ENCODE assay signal across 13 cellular contexts in the genomic region with DNA sequence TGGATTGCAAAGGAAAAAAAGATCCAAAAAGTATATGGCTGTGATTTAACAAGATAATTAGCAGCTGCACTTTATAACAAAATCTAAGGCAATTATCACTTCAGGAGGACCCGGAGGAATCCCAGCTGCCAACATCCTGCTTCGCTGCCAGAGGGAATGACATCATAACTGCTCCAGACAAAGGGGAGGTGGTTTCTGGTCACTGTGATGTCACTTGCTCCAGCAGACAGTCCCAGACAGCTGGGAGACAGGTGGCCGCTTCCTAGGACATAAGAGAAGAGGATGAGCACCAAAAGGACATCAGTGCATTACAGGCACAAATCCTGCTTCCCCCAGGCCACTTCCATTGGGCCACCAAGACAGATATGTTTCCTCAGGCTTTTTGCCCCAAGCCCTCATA.
A peak's percentile ranks its signal among the peaks of the same experiment; 100 is the strongest.
DNase-seq lines count a peak whose midpoint lies in the region; ATAC-seq and TF ChIP-seq lines count a peak whose summit lies in the region.
"Had no signal": no experiment of that assay in that cellular context is flagged by ENCODE, and none has a peak within 500 bp of the region (broad histone marks: within the 10 kb centered on the region; RNA-seq: fewer than 3 reads in every experiment).

No MANE protein-coding gene starts in this region.

- BruUV-seq in A673 (replicated peaks; lab: Mats Ljungman, UMichigan) = no TSS peak

- POLR2A ChIA-PET in A673 (lab: Charles Lee; ENCODE audit: low non-redundant PET) = no interaction called here

- H3K36me3 Mint-ChIP-seq in HFFc6 (ENCODE audit: low read depth) = no peaks in the 10 kb centered on the region

- H3K4me3 Mint-ChIP-seq in HFFc6 = 0 out of 2 replicates have a peak overlapping the region, but pooled peaks have one; percentile 2
- H3K4me3 Mint-ChIP-seq: activated CD8-positive, alpha-beta T cell treated with anti-CD3 and anti-CD28 coated beads for 36 hours had no signal

- TF ChIP-seq CTCF in A673 (conservative IDR thresholded peaks at IDR 0.05; ENCODE audit: low read depth, low read length) (no peak), HFFc6 (IDR thresholded peaks at IDR 0.05) (no peak), heart left ventricle (IDR thresholded peaks at IDR 0.05) (no peak)

- H3K4me1 Mint-ChIP-seq in HFFc6 (ENCODE audit: low read depth) = peaks cover 34% of the 10 kb centered on the region

- intact Hi-C loops in A673 (cut with micrococcal nuclease; ENCODE audit: unreplicated experiment) = loop anchor here (5.0 kb wide), 2 partner anchors 285 to 445 kb away; no protein-coding TSS in a partner anchor
- intact Hi-C loops in heart left ventricle (cut with DNase I) = loop anchor here in 2 of 10 donors (10.0 kb wide), 3 partner anchors 72 to 748 kb away; no protein-coding TSS in a partner anchor

- TF ChIP-seq POLR2A in heart left ventricle (IDR thresholded peaks at IDR 0.05) = no peak

- no peaks in the 10 kb centered on the region for H3K9me3 Mint-ChIP-seq in HFFc6
- H3K9me3 Mint-ChIP-seq: activated CD8-positive, alpha-beta T cell treated with anti-CD3 and anti-CD28 coated beads for 36 hours had no signal

- no peaks in the 10 kb centered on the region; the same call in none of the 2 replicates for H3K27me3 Mint-ChIP-seq in HFFc6 (ENCODE audit: insufficient read depth)

- H3K4me3 ChIP-seq in A673 (ENCODE audit: low read depth, low read length, poor library complexity, severe bottlenecking) (no peak overlapping the region), SJCRH30 (no peak overlapping the region), heart left ventricle (no peak overlapping the region)
- H3K4me3 ChIP-seq: GM12878, upper lobe of right lung had no signal

- CTCF ChIA-PET in A673 (lab: Charles Lee) = no interaction called here

- H3K9me3 ChIP-seq in A673 (ENCODE audit: low read depth, low read length, poor library complexity, severe bottlenecking) (no peaks in the 10 kb centered on the region), SJCRH30 (replicated peaks) (no peaks in the 10 kb centered on the region), heart left ventricle (peaks cover 0 to 8% (median 0%) of the 10 kb centered on the region in 12 donors)
- H3K9me3 ChIP-seq: upper lobe of right lung had no signal

- no peaks in the 10 kb centered on the region for H3K36me3 ChIP-seq in A673 (ENCODE audit: insufficient read depth, low read length, poor library complexity, severe bottlenecking)
- H3K36me3 ChIP-seq in SJCRH30 = no peaks in the 10 kb centered on the region
- no peaks in the 10 kb centered on the region for H3K36me3 ChIP-seq in heart left ventricle
- H3K36me3 ChIP-seq: upper lobe of right lung had no signal

- H3K4me1 ChIP-seq in A673 (ENCODE audit: insufficient read depth, low read length, poor library complexity, severe bottlenecking) (peaks cover 27% of the 10 kb centered on the region), SJCRH30 (peaks cover 49% of the 10 kb centered on the region), heart left ventricle (peaks cover 0 to 24% (median 8%) of the 10 kb centered on the region in 12 donors)

- H3K27ac Mint-ChIP-seq in HFFc6 = peak overlapping the region; percentile 27; the same call in 1 of the 2 replicates
- H3K27ac Mint-ChIP-seq: activated CD8-positive, alpha-beta T cell treated with anti-CD3 and anti-CD28 coated beads for 36 hours had no signal

- ATAC-seq in heart left ventricle (peak; percentile 22 to 60 (median 43)), HG02763 (IDR thresholded peaks at IDR 0.05; ENCODE audit: unreplicated experiment) (no peak), HG03469 (IDR thresholded peaks at IDR 0.05; ENCODE audit: unreplicated experiment) (no peak)
- ATAC-seq: activated CD8-positive, alpha-beta T cell treated with anti-CD3 and anti-CD28 coated beads for 36 hours; GM12878 had no signal

- H3K27me3 ChIP-seq in A673 (replicated peaks; ENCODE audit: insufficient read depth, low read depth, low read length, poor library complexity) (no peaks in the 10 kb centered on the region), SJCRH30 (no peaks in the 10 kb centered on the region), heart left ventricle (peaks cover 0 to 38% (median 0%) of the 10 kb centered on the region in 9 donors)
- H3K27me3 ChIP-seq: upper lobe of right lung had no signal

- 45 to 52% (median 49%) methylated on average over 3 of the region's 3 CpGs for WGBS in heart left ventricle, 4 donors

- DNase-seq in A673 (ENCODE audit: low spot score) = peak; percentile 87
- DNase-seq in HFFc6 = peak; percentile 37
- DNase-seq in SJCRH30 = peak; percentile 88 to 90
- peak in 4 of 5 donors; percentile 44 to 69 (median 56) for DNase-seq in heart left ventricle
- no peak for DNase-seq in LoVo (ENCODE audit: low spot score)
- no peak for DNase-seq in SKM-1 (lab: John Stamatoyannopoulos, UW; ENCODE audit: unreplicated experiment)
- DNase-seq: activated CD8-positive, alpha-beta T cell treated with anti-CD3 and anti-CD28 coated beads for 36 hours; amniotic stem cell; SIG-M5; upper lobe of right lung had no signal

- no peak overlapping the region for H3K27ac ChIP-seq in A673 (ENCODE audit: low read depth, low read length, poor library complexity, severe bottlenecking)
- H3K27ac ChIP-seq in SJCRH30 = peak overlapping the region; percentile 64
- peak overlapping the region in 3 of 12 donors; percentile 32 to 59 (median 52) for H3K27ac ChIP-seq in heart left ventricle
- H3K27ac ChIP-seq: upper lobe of right lung had no signal

Comparison
In these comparisons a context has a peak if more than half of its experiments do, and no peak if none do; other contexts are left out.
1. DNase-seq: peak in A673 (single experiment), HFFc6 (single experiment), SJCRH30 (2 of 2) and heart left ventricle (4 of 5); none in LoVo (single experiment) and SKM-1 (single experiment).
2. ATAC-seq: peak in heart left ventricle (4 of 4); none in HG02763 (single experiment) and HG03469 (single experiment).